In the genomic region with DNA sequence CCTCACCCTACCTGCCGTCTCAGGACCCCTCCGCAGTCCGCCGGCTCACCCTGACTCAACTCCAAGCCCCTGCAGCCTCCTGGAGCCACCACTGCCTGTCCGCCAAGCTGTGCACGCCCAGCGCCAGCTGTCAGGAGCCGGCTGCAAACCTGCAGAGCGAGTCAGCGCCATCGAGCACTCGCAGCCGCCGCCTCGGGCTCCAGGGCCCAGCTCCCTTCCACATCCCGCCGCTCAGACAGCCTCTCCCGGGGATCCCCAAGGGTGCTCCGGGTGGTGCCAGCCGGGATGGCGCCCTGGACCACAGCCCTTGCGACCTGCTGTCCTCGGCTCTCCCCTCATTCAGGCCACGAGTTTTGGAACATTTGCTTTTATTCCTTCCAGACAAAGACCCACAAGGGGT, we compare ENCODE assay signal across 11 cellular contexts. TPM values are rescaled to one million over a fixed set of nuclear protein-coding genes. Genes with fewer than 3 reads are reported as not detected.
DNase-seq lines count a peak whose midpoint lies in the region; ATAC-seq and TF ChIP-seq lines count a peak whose summit lies in the region.
"Had no signal": no experiment of that assay in that cellular context is flagged by ENCODE, and none has a peak within 500 bp of the region (broad histone marks: within the 10 kb centered on the region; RNA-seq: fewer than 3 reads in every experiment).

No MANE protein-coding gene starts in this region.

- peak overlapping the region; percentile 9; the same call in 1 of the 2 replicates for H3K9ac ChIP-seq in PC-3 (ENCODE audit: low read length)

- H3K4me3 ChIP-seq in PC-3 (ENCODE audit: low read length): peak overlapping the region; percentile 60
- peak overlapping the region; percentile 37 to 39 for H3K4me3 ChIP-seq in tibial artery

- CTCF ChIA-PET in PC-3 (lab: Charles Lee): interaction anchor here (0.6 to 0.7 kb wide), 2 partner anchors 11 to 64 kb away, joined by 3 to 5 read pairs; no protein-coding TSS in a partner anchor

- no peaks in the 10 kb centered on the region for H3K36me3 Mint-ChIP-seq in activated T-cell treated with anti-CD3 and anti-CD28 coated beads, Interleukin-2, amount 50 U/mL, for 4 hours (ENCODE audit: insufficient read depth)
- H3K36me3 Mint-ChIP-seq: CD4-positive, alpha-beta memory T cell had no signal

- H3K36me3 ChIP-seq in PC-3 (ENCODE audit: low read depth, low read length) (no peaks in the 10 kb centered on the region), tibial artery (no peaks in the 10 kb centered on the region)

- DNase-seq in activated T-cell treated with anti-CD3 and anti-CD28 coated beads, Interleukin-2, amount 50 U/mL, for 4 hours: no peak
- no peak for DNase-seq in activated T-cell treated with anti-CD3 and anti-CD28 coated beads, Interleukin-2, amount 50 U/mL, for 48 hours
- DNase-seq in PC-3: peak; percentile 67
- DNase-seq in hepatic stellate cell (ENCODE audit: low spot score): peak; percentile 59
- DNase-seq in tibial artery: peak in 1 of 2 donors; percentile 68
- DNase-seq: CD4-positive, alpha-beta memory T cell; cortex of kidney had no signal

- no peaks in the 10 kb centered on the region for H3K9me3 Mint-ChIP-seq in activated T-cell treated with anti-CD3 and anti-CD28 coated beads, Interleukin-2, amount 50 U/mL, for 4 hours
- H3K9me3 Mint-ChIP-seq: CD4-positive, alpha-beta memory T cell had no signal

- H3K9me3 ChIP-seq in PC-3 (ENCODE audit: low read length) (no peaks in the 10 kb centered on the region), tibial artery (no peaks in the 10 kb centered on the region)

- no peaks in the 10 kb centered on the region for H3K79me2 ChIP-seq in PC-3 (ENCODE audit: low read length)

- POLR2A ChIA-PET in PC-3 (lab: Charles Lee; ENCODE audit: unreplicated experiment): interaction anchor here (0.6 kb wide), 1 partner anchor 234 kb away, joined by 5 read pairs; no protein-coding TSS in a partner anchor

- H3K27me3 ChIP-seq in PC-3 (ENCODE audit: low read length) (no peaks in the 10 kb centered on the region), tibial artery (no peaks in the 10 kb centered on the region)

- H3K4me2 ChIP-seq in PC-3 (ENCODE audit: low read length): peak overlapping the region; percentile 86

- intact Hi-C loops in PC-3 (cut with micrococcal nuclease): no loop called here
- intact Hi-C loops in tibial artery (cut with DNase I; ENCODE audit: low total_unique reads): loop anchor here (10.0 kb wide), 1 partner anchor 142 kb away; no protein-coding TSS in a partner anchor

- no TSS peak for BruUV-seq in PC-3 (replicated peaks; lab: Mats Ljungman, UMichigan)

- no peaks in the 10 kb centered on the region for H3F3A ChIP-seq in PC-3 (ENCODE audit: low read length, unreplicated experiment)

- no peaks in the 10 kb centered on the region for H3K9me2 ChIP-seq in PC-3 (replicated peaks; ENCODE audit: low read length)

- TF ChIP-seq CTCF in PC-3 (conservative IDR thresholded peaks at IDR 0.05; ENCODE audit: low read depth, low read length) (no peak), tibial artery (IDR thresholded peaks at IDR 0.05) (no peak)

- H3K27ac ChIP-seq in PC-3 (ENCODE audit: low read length): no peak overlapping the region
- H3K27ac ChIP-seq in tibial artery: peak overlapping the region; percentile 39 to 75

- peak overlapping the region; percentile 77 for H2AFZ ChIP-seq in PC-3 (ENCODE audit: low read length)

- H3K4me1 Mint-ChIP-seq in activated T-cell treated with anti-CD3 and anti-CD28 coated beads, Interleukin-2, amount 50 U/mL, for 4 hours (ENCODE audit: low read depth): peaks cover 10% of the 10 kb centered on the region

- H3K27me3 Mint-ChIP-seq in activated T-cell treated with anti-CD3 and anti-CD28 coated beads, Interleukin-2, amount 50 U/mL, for 4 hours (ENCODE audit: low read depth): peaks cover 23% of the 10 kb centered on the region

- H4K20me1 ChIP-seq in PC-3 (ENCODE audit: low read length): no peaks in the 10 kb centered on the region

- H3K4me3 Mint-ChIP-seq in activated T-cell treated with anti-CD3 and anti-CD28 coated beads, Interleukin-2, amount 50 U/mL, for 4 hours: no peak overlapping the region

- ATAC-seq in activated T-cell treated with anti-CD3 and anti-CD28 coated beads, Interleukin-2, amount 50 U/mL, for 4 hours: peak; percentile 17 to 20
- ATAC-seq in PC-3: peak; percentile 82
- no peak for ATAC-seq in GM21367 (IDR thresholded peaks at IDR 0.05; ENCODE audit: unreplicated experiment)
- no peak for ATAC-seq in HG03378 (IDR thresholded peaks at IDR 0.05; ENCODE audit: unreplicated experiment)
- no peak for ATAC-seq in GM21381 (IDR thresholded peaks at IDR 0.05; ENCODE audit: unreplicated experiment)

- H3K4me1 ChIP-seq in PC-3 (ENCODE audit: insufficient read depth, low read length): peaks cover 9% of the 10 kb centered on the region; the same call in 1 of the 2 replicates
- H3K4me1 ChIP-seq in tibial artery: peaks cover 0 to 72% (median 46%) of the 10 kb centered on the region in 4 donors

RNA-seq across cellular contexts. Expression of a gene that starts 4.2 kb away (rescaled TPM):
- total RNA-seq in activated T-cell treated with anti-CD3 and anti-CD28 coated beads, Interleukin-2, amount 50 U/mL, for 4 hours: not detected
- not detected in 2 replicates for total RNA-seq in PC-3 (2014; rRNA removed)
- total RNA-seq: CD4-positive, alpha-beta memory T cell; pulmonary artery endothelial cell had no signal

RNA-seq across cellular contexts. Expression of a gene that starts 10.4 kb away (rescaled TPM):
- 10 to 100 TPM; 10.5 to 19.4 (median 18.4) TPM for total RNA-seq in activated T-cell treated with anti-CD3 and anti-CD28 coated beads, Interleukin-2, amount 50 U/mL, for 4 hours
- 251 and 304 TPM in 2 replicates for total RNA-seq in PC-3 (2014; rRNA removed)

RNA-seq across cellular contexts. Expression of a gene that starts 10.7 kb away (rescaled TPM):
- under 1 TPM; 0.83 to 0.98 (median 0.87) TPM for total RNA-seq in activated T-cell treated with anti-CD3 and anti-CD28 coated beads, Interleukin-2, amount 50 U/mL, for 4 hours
- 90.1 and 108 TPM in 2 replicates for total RNA-seq in PC-3 (2014; rRNA removed)

RNA-seq across cellular contexts. Expression of a gene that starts 31.1 kb away (rescaled TPM):
- 10 to 100 TPM; 33.9 to 39.6 (median 38.5) TPM for total RNA-seq in activated T-cell treated with anti-CD3 and anti-CD28 coated beads, Interleukin-2, amount 50 U/mL, for 4 hours
- total RNA-seq in PC-3 (2014; rRNA removed): 187 and 194 TPM in 2 replicates

RNA-seq across cellular contexts. Expression of a gene that starts 31.2 kb away (rescaled TPM):
- not detected for total RNA-seq in activated T-cell treated with anti-CD3 and anti-CD28 coated beads, Interleukin-2, amount 50 U/mL, for 4 hours
- total RNA-seq in PC-3 (2014; rRNA removed): 3.0 and 6.0 TPM in 2 replicates
- total RNA-seq: CD4-positive, alpha-beta memory T cell; pulmonary artery endothelial cell had no signal

Comparison
In these comparisons a context has a peak if more than half of its experiments do, and no peak if none do; other contexts are left out.
1. ATAC-seq: peak in activated T-cell treated with anti-CD3 and anti-CD28 coated beads, Interleukin-2, amount 50 U/mL, for 4 hours (2 of 2) and PC-3 (single experiment); none in GM21367 (single experiment), HG03378 (single experiment) and GM21381 (single experiment).
2. DNase-seq: peak in PC-3 (single experiment) and hepatic stellate cell (single experiment); none in activated T-cell treated with anti-CD3 and anti-CD28 coated beads, Interleukin-2, amount 50 U/mL, for 4 hours (single experiment) and activated T-cell treated with anti-CD3 and anti-CD28 coated beads, Interleukin-2, amount 50 U/mL, for 48 hours (0 of 2).
3. RNA of a gene that starts 10.4 kb away (total RNA-seq): 251 to 304 TPM in PC-3; 10.5 to 19.4 TPM in activated T-cell treated with anti-CD3 and anti-CD28 coated beads, Interleukin-2, amount 50 U/mL, for 4 hours; every median in the first group is over 10 times any median in the second.
4. RNA of a gene that starts 10.7 kb away (total RNA-seq): 90.1 to 108 TPM in PC-3; 0.83 to 0.98 TPM in activated T-cell treated with anti-CD3 and anti-CD28 coated beads, Interleukin-2, amount 50 U/mL, for 4 hours; every median in the first group is over 10 times any median in the second.